Comparison of ENCODE assay signal across 32 cellular contexts in the genomic region with DNA sequence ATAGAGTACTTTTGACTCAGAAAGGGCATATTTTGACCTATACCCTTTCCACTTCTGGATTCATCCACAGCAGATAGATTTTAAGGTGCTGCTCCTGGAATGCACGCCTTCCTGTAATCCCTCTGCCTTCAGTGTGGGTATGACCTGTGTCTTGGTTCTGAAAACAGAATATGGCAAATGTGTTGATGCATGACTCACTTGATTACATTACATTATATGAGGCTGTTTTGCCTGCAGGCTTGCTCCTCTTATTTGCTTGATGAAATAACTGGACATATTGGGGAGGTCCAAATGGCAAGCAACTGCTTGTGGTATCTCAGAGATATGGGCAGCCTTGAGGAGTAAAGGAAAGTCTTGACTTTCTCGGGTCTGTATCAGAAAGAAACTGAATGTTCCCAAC.
"Had no signal": no experiment of that assay in that cellular context is flagged by ENCODE, and none has a peak within 500 bp of the region (broad histone marks: within the 10 kb centered on the region; RNA-seq: fewer than 3 reads in every experiment).

No MANE protein-coding gene starts in this region.

- H3K27ac Mint-ChIP-seq: activated B cell treated with CpG ODN at 0.5 μM for 24 hours; activated CD4-positive, alpha-beta T cell treated with anti-CD3 and anti-CD28 coated beads for 36 hours; activated CD8-positive, alpha-beta memory T cell treated with anti-CD3 and anti-CD28 coated beads, Interleukin-2, amount 10 ng/mL, durations not matched to agents 7 days and 5 days; activated CD8-positive, alpha-beta T cell treated with anti-CD3 and anti-CD28 coated beads, Interleukin-2, amount 10 ng/mL, durations not matched to agents 7 days and 5 days; activated naive CD8-positive, alpha-beta T cell; activated T-cell treated with anti-CD3 and anti-CD28 coated beads, Interleukin-2, amount 50 U/mL, for 72 hours; immature natural killer cell; memory B cell; naive thymus-derived CD4-positive, alpha-beta T cell; stimulated activated memory B cell treated with anti-CD40 and anti-IgM and Interleukin-4, amounts not matched to agents 10 μg/mL and 1 μg/mL and 100 μg/mL, for 72 hours had no signal

- H3K4me1 ChIP-seq: colonic mucosa, pancreas, prostate gland, sigmoid colon, stomach, thyroid gland, upper lobe of left lung, vagina had no signal

- H3K27me3 Mint-ChIP-seq: activated B cell treated with CpG ODN at 0.5 μM for 24 hours; activated CD4-positive, alpha-beta T cell treated with anti-CD3 and anti-CD28 coated beads for 36 hours; activated CD8-positive, alpha-beta memory T cell treated with anti-CD3 and anti-CD28 coated beads, Interleukin-2, amount 10 ng/mL, durations not matched to agents 7 days and 5 days; activated naive CD8-positive, alpha-beta T cell; memory B cell; naive thymus-derived CD4-positive, alpha-beta T cell; stimulated activated memory B cell treated with anti-CD40 and anti-IgM and Interleukin-4, amounts not matched to agents 10 μg/mL and 1 μg/mL and 100 μg/mL, for 72 hours had no signal

- H3K27me3 ChIP-seq: cardiac muscle cell, colonic mucosa, pancreas, sigmoid colon, stomach, thyroid gland, upper lobe of left lung, vagina had no signal

- H3K9me3 ChIP-seq: colonic mucosa, pancreas, prostate gland, sigmoid colon, stomach, thyroid gland, upper lobe of left lung, vagina had no signal

- H3K36me3 Mint-ChIP-seq: activated CD8-positive, alpha-beta memory T cell treated with anti-CD3 and anti-CD28 coated beads, Interleukin-2, amount 10 ng/mL, durations not matched to agents 7 days and 5 days; activated naive CD8-positive, alpha-beta T cell; immature natural killer cell; memory B cell; naive thymus-derived CD4-positive, alpha-beta T cell; stimulated activated memory B cell treated with anti-CD40 and anti-IgM and Interleukin-4, amounts not matched to agents 10 μg/mL and 1 μg/mL and 100 μg/mL, for 72 hours had no signal

- H3K36me3 ChIP-seq: cardiac muscle cell, colonic mucosa, pancreas, prostate gland, sigmoid colon, stomach, thyroid gland, upper lobe of left lung, vagina had no signal

- H3K4me3 Mint-ChIP-seq: activated B cell treated with CpG ODN at 0.5 μM for 24 hours; activated CD4-positive, alpha-beta T cell treated with anti-CD3 and anti-CD28 coated beads for 36 hours; activated CD8-positive, alpha-beta memory T cell treated with anti-CD3 and anti-CD28 coated beads, Interleukin-2, amount 10 ng/mL, durations not matched to agents 7 days and 5 days; activated CD8-positive, alpha-beta T cell treated with anti-CD3 and anti-CD28 coated beads, Interleukin-2, amount 10 ng/mL, durations not matched to agents 7 days and 5 days; activated naive CD8-positive, alpha-beta T cell; activated T-cell treated with anti-CD3 and anti-CD28 coated beads, Interleukin-2, amount 50 U/mL, for 72 hours; immature natural killer cell; memory B cell; naive thymus-derived CD4-positive, alpha-beta T cell; neural crest cell; stimulated activated memory B cell treated with anti-CD40 and anti-IgM and Interleukin-4, amounts not matched to agents 10 μg/mL and 1 μg/mL and 100 μg/mL, for 72 hours had no signal

- H3K9me3 Mint-ChIP-seq: memory B cell; neural crest cell; stimulated activated memory B cell treated with anti-CD40 and anti-IgM and Interleukin-4, amounts not matched to agents 10 μg/mL and 1 μg/mL and 100 μg/mL, for 72 hours had no signal

- H3K4me1 Mint-ChIP-seq: activated B cell treated with CpG ODN at 0.5 μM for 24 hours; activated CD4-positive, alpha-beta T cell treated with anti-CD3 and anti-CD28 coated beads for 36 hours; activated CD8-positive, alpha-beta memory T cell treated with anti-CD3 and anti-CD28 coated beads, Interleukin-2, amount 10 ng/mL, durations not matched to agents 7 days and 5 days; immature natural killer cell; memory B cell; naive thymus-derived CD4-positive, alpha-beta T cell; neural crest cell; stimulated activated memory B cell treated with anti-CD40 and anti-IgM and Interleukin-4, amounts not matched to agents 10 μg/mL and 1 μg/mL and 100 μg/mL, for 72 hours had no signal

- H3K4me3 ChIP-seq: cardiac muscle cell, colonic mucosa, pancreas, prostate gland, sigmoid colon, stomach, thyroid gland, upper lobe of left lung, vagina had no signal

- H3K27ac ChIP-seq: cardiac muscle cell, colonic mucosa, pancreas, prostate gland, sigmoid colon, stomach, thyroid gland, upper lobe of left lung, vagina had no signal

- ATAC-seq: activated CD4-positive, alpha-beta T cell treated with anti-CD3 and anti-CD28 coated beads for 36 hours; activated CD8-positive, alpha-beta memory T cell treated with anti-CD3 and anti-CD28 coated beads, Interleukin-2, amount 10 ng/mL, durations not matched to agents 7 days and 5 days; activated CD8-positive, alpha-beta T cell treated with anti-CD3 and anti-CD28 coated beads, Interleukin-2, amount 10 ng/mL, durations not matched to agents 7 days and 5 days; activated T-cell treated with anti-CD3 and anti-CD28 coated beads, Interleukin-2, amount 50 U/mL, for 72 hours; naive thymus-derived CD4-positive, alpha-beta T cell; pancreas; stimulated activated memory B cell treated with anti-CD40 and anti-IgM and Interleukin-4, amounts not matched to agents 10 μg/mL and 1 μg/mL and 100 μg/mL, for 72 hours had no signal

- DNase-seq: activated B cell treated with CpG ODN at 0.5 μM for 24 hours; activated CD4-positive, alpha-beta T cell treated with anti-CD3 and anti-CD28 coated beads for 36 hours; activated CD8-positive, alpha-beta memory T cell treated with anti-CD3 and anti-CD28 coated beads, Interleukin-2, amount 10 ng/mL, durations not matched to agents 7 days and 5 days; activated CD8-positive, alpha-beta T cell treated with anti-CD3 and anti-CD28 coated beads, Interleukin-2, amount 10 ng/mL, durations not matched to agents 7 days and 5 days; activated naive CD4-positive, alpha-beta T cell treated with Interleukin-2 at 50 U/mL for 16 hours; activated T-cell treated with anti-CD3 and anti-CD28 coated beads, Interleukin-2, amount 50 U/mL, for 72 hours; anterior cingulate cortex; cerebellar nuclear complex; colonic mucosa; effector CD8-positive, alpha-beta T cell; erythroblast; head of caudate nucleus; hypothalamus; immature natural killer cell; midbrain; naive thymus-derived CD4-positive, alpha-beta T cell; nucleus accumbens; pancreas; sigmoid colon; small intestine; stimulated activated CD4-positive, alpha-beta T cell treated with anti-CD3 and anti-CD28 coated beads, Interleukin-4, amount 100 ng/mL, for 24 hours; stimulated activated CD8-positive, alpha-beta memory T cell treated with anti-CD3 and anti-CD28 coated beads, Interleukin-4, amount 100 ng/mL, for 48 hours; stomach; thyroid gland; upper lobe of left lung had no signal
